ENCODE assay signal across 26 cellular contexts in the genomic region with DNA sequence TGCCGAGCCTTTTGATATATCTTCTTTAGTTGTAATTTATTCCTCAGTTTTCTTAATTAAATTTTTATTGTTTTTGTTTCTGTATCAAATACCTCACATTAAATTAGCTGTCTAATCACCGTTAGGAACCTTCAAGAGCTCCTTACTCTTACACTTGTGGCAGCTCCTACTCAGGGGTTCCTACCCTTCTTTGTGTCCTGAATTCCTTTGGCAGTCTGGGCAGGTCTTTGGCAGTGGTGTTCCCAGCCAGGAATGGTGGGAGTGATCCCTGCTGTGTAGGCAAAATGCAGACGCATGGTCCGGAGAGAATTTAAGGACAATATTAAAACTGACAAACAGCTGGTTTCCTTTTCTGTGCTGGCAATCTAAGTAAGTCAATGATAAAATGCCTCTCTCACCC.
"Had no signal": no experiment of that assay in that cellular context is flagged by ENCODE, and none has a peak within 500 bp of the region (broad histone marks: within the 10 kb centered on the region; RNA-seq: fewer than 3 reads in every experiment).

No MANE protein-coding gene starts in this region.

- H3K4me1 Mint-ChIP-seq: naive thymus-derived CD4-positive, alpha-beta T cell; stimulated activated naive CD8-positive, alpha-beta T cell treated with anti-CD3 and anti-CD28 coated beads, Interleukin-15, amount 100 ng/mL, for 72 hours had no signal

- H3K36me3 Mint-ChIP-seq: mesothelial cell of epicardium; naive thymus-derived CD4-positive, alpha-beta T cell had no signal

- H3K27me3 Mint-ChIP-seq: stimulated activated naive CD8-positive, alpha-beta T cell treated with anti-CD3 and anti-CD28 coated beads, Interleukin-15, amount 100 ng/mL, for 72 hours had no signal

- H3K9me3 ChIP-seq: left lung, mucosa of descending colon, ovary, suprapubic skin, transverse colon, upper lobe of right lung, uterus had no signal

- H3K27ac Mint-ChIP-seq: mesothelial cell of epicardium; naive thymus-derived CD4-positive, alpha-beta T cell; nephron progenitor cell; stimulated activated naive CD8-positive, alpha-beta T cell treated with anti-CD3 and anti-CD28 coated beads, Interleukin-15, amount 100 ng/mL, for 72 hours had no signal

- H3K4me2 ChIP-seq: hepatocyte, smooth muscle cell had no signal

- DNase-seq: cortex of kidney; effector CD4-positive, alpha-beta T cell; kidney; left lung; lower lobe of right lung; mucosa of descending colon; naive thymus-derived CD4-positive, alpha-beta T cell; nephron progenitor cell; nucleus accumbens; ovary; posterior cingulate gyrus; retina; stimulated activated CD4-positive, alpha-beta T cell treated with anti-CD3 and anti-CD28 coated beads, Interleukin-12 subunit alpha, Interleukin-12 subunit beta, amount 100 ng/mL, for 4 hours; stimulated activated CD4-positive, alpha-beta T cell treated with anti-CD3 and anti-CD28 coated beads, Interleukin-1b, Interleukin-23, amount 100 ng/mL, for 48 hours; stimulated activated CD4-positive, alpha-beta T cell treated with anti-CD3 and anti-CD28 coated beads, Interleukin-4, amount 100 ng/mL, for 1 hour; stimulated activated CD8-positive, alpha-beta memory T cell treated with anti-CD3 and anti-CD28 coated beads, Interleukin-4, amount 100 ng/mL, for 48 hours; stimulated activated naive CD4-positive, alpha-beta T cell; stimulated activated naive CD8-positive, alpha-beta T cell treated with anti-CD3 and anti-CD28 coated beads, Interleukin-15, amount 100 ng/mL, for 72 hours; transverse colon; upper lobe of right lung; uterus had no signal

- H3K36me3 ChIP-seq: left lung, lower lobe of right lung, ovary, suprapubic skin, transverse colon, upper lobe of right lung, uterus had no signal

- H3K4me3 Mint-ChIP-seq: mesothelial cell of epicardium; naive thymus-derived CD4-positive, alpha-beta T cell; nephron progenitor cell; stimulated activated naive CD8-positive, alpha-beta T cell treated with anti-CD3 and anti-CD28 coated beads, Interleukin-15, amount 100 ng/mL, for 72 hours had no signal

- H3K79me2 ChIP-seq: hepatocyte had no signal

- H3K4me1 ChIP-seq: left lung, lower lobe of right lung, suprapubic skin, transverse colon, upper lobe of right lung, uterus had no signal

- H3K9me3 Mint-ChIP-seq: naive thymus-derived CD4-positive, alpha-beta T cell; nephron progenitor cell; stimulated activated naive CD8-positive, alpha-beta T cell treated with anti-CD3 and anti-CD28 coated beads, Interleukin-15, amount 100 ng/mL, for 72 hours had no signal

- H3K27ac ChIP-seq: hepatocyte, left lung, lower lobe of right lung, ovary, suprapubic skin, transverse colon, upper lobe of right lung, uterus had no signal

- H3K4me3 ChIP-seq: hepatocyte, left lung, lower lobe of right lung, mucosa of descending colon, ovary, smooth muscle cell, suprapubic skin, transverse colon, upper lobe of right lung, uterus had no signal

- ATAC-seq: left lung; lower lobe of right lung; mucosa of descending colon; naive thymus-derived CD4-positive, alpha-beta T cell; sciatic nerve; stimulated activated naive CD8-positive, alpha-beta T cell treated with anti-CD3 and anti-CD28 coated beads, Interleukin-15, amount 100 ng/mL, for 72 hours; upper lobe of right lung had no signal

- H2AFZ ChIP-seq: hepatocyte had no signal

- H3K27me3 ChIP-seq: hepatocyte, left lung, ovary, suprapubic skin, transverse colon, upper lobe of right lung, uterus had no signal
